ENCODE assay signal across 2 cellular contexts in the genomic region with DNA sequence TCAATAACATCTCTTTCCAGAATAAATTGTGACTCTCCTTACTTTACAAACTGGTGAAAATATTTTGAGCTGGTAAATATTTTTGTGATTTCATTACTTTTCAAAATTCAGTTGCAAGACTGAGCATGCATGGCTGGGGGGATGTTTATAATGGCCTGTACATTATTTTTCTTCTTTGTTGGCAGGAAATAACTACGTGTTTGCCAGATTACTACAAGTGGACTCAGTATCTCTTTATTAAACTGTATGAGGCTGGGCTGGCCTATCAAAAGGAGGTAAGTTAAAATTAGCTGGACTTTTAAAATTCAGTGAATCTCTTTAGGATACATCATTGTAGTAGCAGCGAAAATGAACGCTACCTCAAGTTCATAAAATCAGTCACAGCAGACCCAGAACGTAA.
TF ChIP-seq lines count a peak whose summit lies in the region.

No MANE protein-coding gene starts in this region.

TF ChIP-seq in IMR-90, 13 proteins besides CTCF, POLR2A, EP300 and RAD21:
- no peak for TF ChIP-seq MXI1 (IDR thresholded peaks at IDR 0.05; ENCODE audit: borderline replicate concordance, low read depth, low read length)
- no peak for TF ChIP-seq CHD1 (IDR thresholded peaks at IDR 0.05; ENCODE audit: low read depth, low read length)
- TF ChIP-seq RFX5 (IDR thresholded peaks at IDR 0.05; ENCODE audit: low read depth, low read length): no peak
- TF ChIP-seq RCOR1 (IDR thresholded peaks at IDR 0.05; ENCODE audit: insufficient replicate concordance, low read length): no peak
- TF ChIP-seq ELK1 (IDR thresholded peaks at IDR 0.05; ENCODE audit: borderline replicate concordance, low read depth, low read length): no peak
- no peak for TF ChIP-seq MAFK (IDR thresholded peaks at IDR 0.05; ENCODE audit: low read depth, low read length)
- TF ChIP-seq USF2 (IDR thresholded peaks at IDR 0.05; ENCODE audit: low read depth, low read length): no peak
- TF ChIP-seq BHLHE40 (IDR thresholded peaks at IDR 0.05; ENCODE audit: low read depth, low read length): no peak
- no peak for TF ChIP-seq CEBPB (IDR thresholded peaks at IDR 0.05; ENCODE audit: low read depth, low read length)
- no peak for TF ChIP-seq NFE2L2 (IDR thresholded peaks at IDR 0.05; ENCODE audit: low read depth, low read length)
- TF ChIP-seq MAZ (IDR thresholded peaks at IDR 0.05; ENCODE audit: borderline replicate concordance, low read depth, low read length): no peak
- no peak for TF ChIP-seq SMC3 (IDR thresholded peaks at IDR 0.05; ENCODE audit: low read depth, low read length)
- TF ChIP-seq FOS (IDR thresholded peaks at IDR 0.05; ENCODE audit: low read depth, low read length): no peak
TF ChIP-seq in IMR-90: peak in this region for 0.

TF ChIP-seq in endothelial cell of umbilical vein, 7 proteins besides CTCF, POLR2A, EP300 and RAD21:
- TF ChIP-seq FOS (IDR thresholded peaks at IDR 0.05; ENCODE audit: borderline replicate concordance, insufficient read depth, low read length): no peak
- no peak for TF ChIP-seq GATA2 (IDR thresholded peaks at IDR 0.05; ENCODE audit: insufficient read depth, insufficient read length, low read depth, low read length)
- no peak for TF ChIP-seq MYC (IDR thresholded peaks at IDR 0.05; ENCODE audit: low read depth, low read length)
- TF ChIP-seq POLR2AphosphoS5 (IDR thresholded peaks at IDR 0.05; ENCODE audit: insufficient read depth, low read depth, low read length): no peak
- no peak for TF ChIP-seq JUN (IDR thresholded peaks at IDR 0.05; ENCODE audit: borderline replicate concordance, insufficient read depth, insufficient read length, low read depth)
- TF ChIP-seq EZH2 (IDR thresholded peaks at IDR 0.05; ENCODE audit: borderline replicate concordance, low read depth, low read length, severe bottlenecking): no peak
- TF ChIP-seq MAX (IDR thresholded peaks at IDR 0.05; ENCODE audit: insufficient read depth, insufficient read length): no peak
